9 cellular contexts compared by ENCODE assay signal in genomic region chr1:176515310-176515709, GRCh38. TPM values are rescaled to one million over a fixed set of nuclear protein-coding genes. Genes with fewer than 3 reads are reported as not detected.
DNase-seq lines count a peak whose midpoint lies in the region; ATAC-seq, FAIRE-seq and TF ChIP-seq lines count a peak whose summit lies in the region.
"Had no signal": no experiment of that assay in that cellular context is flagged by ENCODE, and none has a peak within 500 bp of the region (broad histone marks: within the 10 kb centered on the region; RNA-seq: fewer than 3 reads in every experiment).

No MANE protein-coding gene starts in this region.

- H3K4me3 ChIP-seq in pancreas = no peak overlapping the region
- H3K4me3 ChIP-seq in neuronal stem cell (ENCODE audit: low read length in 2 of 2) = no peak overlapping the region

- H3K36me3 Mint-ChIP-seq in MCF 10A (ENCODE audit: insufficient read depth, unreplicated experiment) = no peaks in the 10 kb centered on the region
- H3K36me3 Mint-ChIP-seq in effector memory CD8-positive, alpha-beta T cell (ENCODE audit: insufficient read depth) = no peaks in the 10 kb centered on the region

- no peaks in the 10 kb centered on the region for H3K79me1 ChIP-seq in neuronal stem cell (ENCODE audit: low read depth, low read length)

- H3K4me3 Mint-ChIP-seq in MCF 10A (ENCODE audit: unreplicated experiment) = no peak overlapping the region
- H3K4me3 Mint-ChIP-seq in effector memory CD8-positive, alpha-beta T cell = no peak overlapping the region

- H2BK15ac ChIP-seq in neuronal stem cell (ENCODE audit: low read length) = no peak overlapping the region

- no peak overlapping the region for H4K8ac ChIP-seq in neuronal stem cell (ENCODE audit: low read depth, low read length)

- POLR2A ChIA-PET in MCF 10A (lab: Yijun Ruan, JAX) = interaction anchor here (0.6 to 0.7 kb wide), 3 partner anchors 9 to 273 kb away, joined by 3 read pairs; no protein-coding TSS in a partner anchor

- H3K4me1 Mint-ChIP-seq in MCF 10A (ENCODE audit: insufficient read depth, unreplicated experiment) = peaks cover 18% of the 10 kb centered on the region
- H3K4me1 Mint-ChIP-seq in effector memory CD8-positive, alpha-beta T cell (ENCODE audit: low read depth in 2 of 2) = no peaks in the 10 kb centered on the region

- no TSS peak for BruUV-seq in MCF 10A (replicated peaks; lab: Mats Ljungman, UMichigan)

- H4K91ac ChIP-seq in neuronal stem cell (ENCODE audit: low read depth, low read length, poor library complexity) = no peak overlapping the region

- peak in 3 of 4 donors; percentile 16 to 77 (median 52) for ATAC-seq in pancreas
- no peak for ATAC-seq in effector memory CD8-positive, alpha-beta T cell (replicated peaks)

- H2AFZ ChIP-seq in neuronal stem cell (ENCODE audit: low read length) = no peak overlapping the region

- no peak overlapping the region for H3K9ac ChIP-seq in neuronal stem cell (ENCODE audit: low read depth, low read length, poor library complexity)

- no peak overlapping the region for H3K4ac ChIP-seq in neuronal stem cell (ENCODE audit: low read length)

- H3K4me1 ChIP-seq in pancreas = peaks cover 0 to 6% (median 0%) of the 10 kb centered on the region in 3 donors
- H3K4me1 ChIP-seq in neuronal stem cell (ENCODE audit: control insufficient read depth in 2 of 2, insufficient read depth in 1 of 2, low read depth in 1 of 2, low read length in 2 of 2) = no peaks in the 10 kb centered on the region

- WGBS in pancreas, 2 donors = 65 to 70% methylated on average over 3 of the region's 3 CpGs
- no CpG with 5 or more reads among the region's 3 CpGs for WGBS in neuronal stem cell (ENCODE audit: extremely low coverage in 2 of 2, insufficient read length in 2 of 2, insufficient replicate concordance in 1 of 2), 2 donors

- peaks cover 15% of the 10 kb centered on the region for H3K27me3 Mint-ChIP-seq in MCF 10A (ENCODE audit: insufficient read depth, unreplicated experiment)
- no peaks in the 10 kb centered on the region for H3K27me3 Mint-ChIP-seq in effector memory CD8-positive, alpha-beta T cell

- TF ChIP-seq CTCF in MCF 10A (IDR thresholded peaks at IDR 0.05; ENCODE audit: unreplicated experiment) (no peak), pancreas (IDR thresholded peaks at IDR 0.05) (no peak)

- no peak overlapping the region for H3K14ac ChIP-seq in neuronal stem cell (ENCODE audit: low read length)

- no peak overlapping the region for H3K23ac ChIP-seq in neuronal stem cell (ENCODE audit: low read depth, low read length, poor library complexity)

- no peak overlapping the region for H2AK5ac ChIP-seq in neuronal stem cell (ENCODE audit: low read depth, low read length)

- H3K18ac ChIP-seq in neuronal stem cell (ENCODE audit: low read length) = no peak overlapping the region

- H3K9me3 ChIP-seq in pancreas (no peaks in the 10 kb centered on the region), neuronal stem cell (replicated peaks in 1 of 2; ENCODE audit: control insufficient read depth in 2 of 2, insufficient read depth in 1 of 2, low read depth in 1 of 2, low read length in 2 of 2) (peaks cover 0 to 2% of the 10 kb centered on the region in 2 donors)

- DNase-seq in GM04504 (ENCODE audit: low read depth) = peak; percentile 1
- DNase-seq in NCI-H345 treated with DMSO at 0.1 percent for 48 hours (lab: John Stamatoyannopoulos, UW; ENCODE audit: unreplicated experiment) = peak; percentile 7
- peak; percentile 97 for DNase-seq in MCF 10A (ENCODE audit: unreplicated experiment)
- DNase-seq in pancreas = no peak
- DNase-seq in effector memory CD8-positive, alpha-beta T cell = no peak
- no peak for DNase-seq in posterior cingulate gyrus
- DNase-seq in neuronal stem cell (ENCODE audit: low spot score) = no peak
- DNase-seq: central memory CD4-positive, alpha-beta T cell; hypothalamus had no signal

- H3K27me3 ChIP-seq in pancreas = no peaks in the 10 kb centered on the region
- H3K27me3 ChIP-seq in neuronal stem cell (ENCODE audit: control insufficient read depth in 3 of 3, insufficient read depth in 3 of 3, low read depth in 1 of 3, low read length in 3 of 3) = no peaks in the 10 kb centered on the region

- CTCF ChIA-PET in MCF 10A (lab: Yijun Ruan, JAX) = interaction anchor here (0.6 to 4.6 kb wide), 4 partner anchors 21 to 1361 kb away, joined by 3 to 21 read pairs (median 3); no protein-coding TSS in a partner anchor

- no peak overlapping the region for H2BK120ac ChIP-seq in neuronal stem cell (ENCODE audit: low read depth, low read length)

- H3K27ac ChIP-seq in pancreas (no peak overlapping the region), neuronal stem cell (replicated peaks; ENCODE audit: low read length) (no peak overlapping the region)

- intact Hi-C loops in MCF 10A (cut with micrococcal nuclease) = no loop called here
- intact Hi-C loops in pancreas (cut with DNase I) = no loop called here
- intact Hi-C loops in posterior cingulate gyrus (cut with DNase I) = no loop called here

- no peak overlapping the region for H3K27ac Mint-ChIP-seq in MCF 10A (ENCODE audit: low read depth, unreplicated experiment)
- no peak overlapping the region for H3K27ac Mint-ChIP-seq in effector memory CD8-positive, alpha-beta T cell

- H3K36me3 ChIP-seq in pancreas = no peaks in the 10 kb centered on the region
- H3K36me3 ChIP-seq in neuronal stem cell (replicated peaks in 1 of 2; ENCODE audit: control insufficient read depth in 2 of 2, insufficient read depth in 2 of 2, low read length in 2 of 2) = no peaks in the 10 kb centered on the region

- H3K9me3 Mint-ChIP-seq in MCF 10A (ENCODE audit: unreplicated experiment) = no peaks in the 10 kb centered on the region
- peaks cover 0 to 9% of the 10 kb centered on the region in 2 donors for H3K9me3 Mint-ChIP-seq in effector memory CD8-positive, alpha-beta T cell

- no peak overlapping the region for H3K4me2 ChIP-seq in neuronal stem cell (ENCODE audit: insufficient read depth, low read length, poor library complexity, severe bottlenecking)

- no peak overlapping the region for H2BK5ac ChIP-seq in neuronal stem cell (ENCODE audit: low read length)

- no peak overlapping the region for H2BK12ac ChIP-seq in neuronal stem cell (ENCODE audit: low read length)

- no peak for FAIRE-seq in pancreas (lab: Jason Lieb, UNC)

RNA-seq across cellular contexts. Expression of gene PAPPA2, which starts 52.3 kb away (rescaled TPM):
- total RNA-seq in MCF 10A (2022) = 11.5 and 35.7 TPM in 2 replicates
- 1 to 10 TPM in 5 of 6 donors, under 1 TPM in 1; 0.51 to 6.9 (median 2.0) TPM for total RNA-seq in pancreas
- polyA plus RNA-seq in pancreas = 1 to 10 TPM in 1 of 2 donors, under 1 TPM in 1; 0.87 to 3.1 TPM
- 0.42 TPM for polyA plus RNA-seq in neuronal stem cell (2013, experiment 1 of 2)
- polyA plus RNA-seq in neuronal stem cell (2013, experiment 2 of 2) = 0.28 TPM

Comparison
In these comparisons a context has a peak if more than half of its experiments do, and no peak if none do; other contexts are left out.
1. DNase-seq: peak in GM04504 (single experiment), NCI-H345 treated with DMSO at 0.1 percent for 48 hours (single experiment) and MCF 10A (single experiment); none in pancreas (0 of 6), effector memory CD8-positive, alpha-beta T cell (0 of 3), posterior cingulate gyrus (0 of 10) and neuronal stem cell (single experiment).